ENCODE assay signal across 20 cellular contexts in the genomic region with DNA sequence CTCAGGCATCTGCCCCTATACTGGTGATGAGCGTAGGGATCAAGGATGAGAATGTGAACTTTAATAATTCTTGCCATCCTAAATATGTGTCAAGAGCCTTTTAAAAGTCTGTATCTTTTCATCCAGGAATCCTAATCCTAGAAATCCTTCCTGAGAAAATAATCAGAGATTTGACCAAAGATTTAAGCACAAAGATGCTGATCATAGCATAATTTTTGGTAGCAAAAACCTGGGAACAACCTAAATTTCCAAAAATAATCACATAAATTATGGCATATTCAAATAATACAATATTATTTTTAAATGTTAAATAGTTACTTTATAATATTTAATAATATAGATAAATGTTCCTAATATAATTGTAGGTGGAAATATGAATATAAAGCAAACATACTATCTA.
DNase-seq lines count a peak whose midpoint lies in the region; ATAC-seq, FAIRE-seq and TF ChIP-seq lines count a peak whose summit lies in the region.
"Had no signal": no experiment of that assay in that cellular context is flagged by ENCODE, and none has a peak within 500 bp of the region (broad histone marks: within the 10 kb centered on the region; RNA-seq: fewer than 3 reads in every experiment).

No MANE protein-coding gene starts in this region.

- no peak for FAIRE-seq in HepG2 (lab: Jason Lieb, UNC)
- peak; percentile 30 for FAIRE-seq in RCC 7860 (lab: Jason Lieb, UNC)
- FAIRE-seq in frontal cortex (lab: Jason Lieb, UNC) = peak; percentile 66
- FAIRE-seq: GM12892, H54 had no signal

- CTCF ChIA-PET in HepG2 (lab: Yijun Ruan, JAX; ENCODE audit: low intra/inter-chr PET ratio, low total read pairs) = no interaction called here

- H3K9me3 ChIP-seq in HepG2 (ENCODE audit: low read length) (no peaks in the 10 kb centered on the region), right lobe of liver (no peaks in the 10 kb centered on the region)
- H3K9me3 ChIP-seq: HAP-1 had no signal

- in situ Hi-C loops in HepG2 (cut with HindIII; ENCODE audit: extremely low pct_ligation_motif_present, low pct_unique_long_range_greater_than_20kb) = no loop called here

- H3K4me2 ChIP-seq in HepG2 (ENCODE audit: low read depth, low read length) = no peak overlapping the region

- intact Hi-C loops in HepG2 (cut with micrococcal nuclease; ENCODE audit: unreplicated experiment) (no loop called here), right lobe of liver (cut with DNase I) (no loop called here)

- no peak for ATAC-seq in HepG2
- ATAC-seq in right lobe of liver = no peak

- H3K4me3 ChIP-seq in HepG2 (replicated peaks in 1 of 3; ENCODE audit: insufficient read depth in 1 of 3, low read depth in 2 of 3, low read length in 3 of 3) (no peak overlapping the region), right lobe of liver (no peak overlapping the region)
- H3K4me3 ChIP-seq: HAP-1 had no signal

- 94% methylated on average over 1 of the region's 1 CpG for WGBS in HepG2 (ENCODE audit: low lambda C conversion rate)
- WGBS in right lobe of liver (ENCODE audit: insufficient coverage, low coverage, low lambda C conversion rate, missing lambda C conversion rate) = 100% methylated on average over 1 of the region's 1 CpG

- H3K79me2 ChIP-seq in HepG2 (ENCODE audit: insufficient read depth, low read length) = peaks cover 3% of the 10 kb centered on the region

- TF ChIP-seq POLR2A in HepG2 (IDR thresholded peaks at IDR 0.05; ENCODE audit: insufficient read depth in 1 of 2, low read depth in 2 of 2, low read length in 2 of 2) (no peak), right lobe of liver (IDR thresholded peaks at IDR 0.05) (no peak)

- no peaks in the 10 kb centered on the region for H3K27me3 ChIP-seq in HepG2 (ENCODE audit: control insufficient read depth in 1 of 2, insufficient read depth in 2 of 2, low read length in 2 of 2)
- no peaks in the 10 kb centered on the region for H3K27me3 ChIP-seq in right lobe of liver

- H3K27ac ChIP-seq in HepG2 (ENCODE audit: extremely low read length, insufficient read depth, low read length) (no peak overlapping the region), right lobe of liver (no peak overlapping the region)
- H3K27ac ChIP-seq: 22Rv1 had no signal

- no peak overlapping the region for H2AFZ ChIP-seq in HepG2 (ENCODE audit: low read length)

- no peak for TF ChIP-seq RAD21 in HepG2 (CRISPR knock-in tag; IDR thresholded peaks at IDR 0.05)

- POLR2A ChIA-PET in HepG2 (lab: Yijun Ruan, JAX) = no interaction called here

- DNase-seq in HepG2 (ENCODE audit: low spot score) = no peak
- DNase-seq in right lobe of liver = no peak
- no peak for DNase-seq in RCC 7860 (ENCODE audit: low spot score)
- DNase-seq in frontal cortex (ENCODE audit: low spot score in 2 of 2) = no peak
- DNase-seq in stimulated activated CD4-positive, alpha-beta T cell treated with anti-CD3 and anti-CD28 coated beads, Interleukin-4, amount 100 ng/mL, for 4 hours = no peak
- DNase-seq in putamen (ENCODE audit: low spot score) = no peak
- no peak for DNase-seq in epidermal melanocyte (ENCODE audit: insufficient read length, low spot score)
- DNase-seq: C1 segment of cervical spinal cord; Calu3; CD4-positive, alpha-beta memory T cell; COR-L47; DMS53; DMS79 treated with DMSO at 0.1 percent for 48 hours; GF-D8; GOT3; HFFc6 had no signal

- H3K4me1 ChIP-seq in HepG2 (ENCODE audit: insufficient read depth, low read length) = peaks cover 8% of the 10 kb centered on the region; the same call in 1 of the 2 replicates
- peaks cover 0 to 29% (median 7%) of the 10 kb centered on the region in 4 donors for H3K4me1 ChIP-seq in right lobe of liver
- H3K4me1 ChIP-seq: HAP-1 had no signal

- TF ChIP-seq EP300 in HepG2 (IDR thresholded peaks at IDR 0.05; ENCODE audit: low read depth in 2 of 2, low read length in 2 of 2) (no peak), HepG2 (CRISPR knock-in tag; IDR thresholded peaks at IDR 0.05; ENCODE audit: borderline replicate concordance) (no peak)

- no peak overlapping the region for H3K9ac ChIP-seq in HepG2 (ENCODE audit: insufficient read depth, low read depth, low read length)

- BruUV-seq in HepG2 (replicated peaks; lab: Mats Ljungman, UMichigan) = no TSS peak

- H3K36me3 ChIP-seq in HepG2 (replicated peaks in 1 of 2; ENCODE audit: control insufficient read depth in 1 of 2, insufficient read depth in 2 of 2, low read length in 2 of 2) = peaks cover 7 to 28% of the 10 kb centered on the region in 2 experiments; a peak in 4 of 5 replicates
- H3K36me3 ChIP-seq in right lobe of liver = no peaks in the 10 kb centered on the region
- H3K36me3 ChIP-seq: HAP-1 had no signal

- no peak for TF ChIP-seq CTCF in HepG2 (CRISPR knock-in tag; IDR thresholded peaks at IDR 0.05)
- TF ChIP-seq CTCF in right lobe of liver (IDR thresholded peaks at IDR 0.05) = no peak

- H4K20me1 ChIP-seq in HepG2 (ENCODE audit: insufficient read depth, low read length) = no peaks in the 10 kb centered on the region

TF ChIP-seq in HepG2, 621 proteins besides CTCF, POLR2A, EP300 and RAD21:
- TF ChIP-seq MAFK (conservative IDR thresholded peaks at IDR 0.05 in 1 of 2, IDR thresholded peaks at IDR 0.05 in 1 of 2; ENCODE audit: low read length in 2 of 2) = peak; percentile 62 to 82
- no peak for TF ChIP-seq SOX5 (CRISPR knock-in tag; IDR thresholded peaks at IDR 0.05; ENCODE audit: borderline replicate concordance)
- no peak for TF ChIP-seq TBX3 (IDR thresholded peaks at IDR 0.05; ENCODE audit: borderline replicate concordance)
- no peak for TF ChIP-seq GTF2F1 (IDR thresholded peaks at IDR 0.05; ENCODE audit: low read length)
- TF ChIP-seq NKX3-1 (CRISPR knock-in tag; IDR thresholded peaks at IDR 0.05) = no peak
- TF ChIP-seq MAFF (IDR thresholded peaks at IDR 0.05; ENCODE audit: low read depth, low read length) = peak; percentile 60; the same call in 1 of the 2 replicates
